34 cellular contexts compared by ENCODE assay signal in the genomic region with DNA sequence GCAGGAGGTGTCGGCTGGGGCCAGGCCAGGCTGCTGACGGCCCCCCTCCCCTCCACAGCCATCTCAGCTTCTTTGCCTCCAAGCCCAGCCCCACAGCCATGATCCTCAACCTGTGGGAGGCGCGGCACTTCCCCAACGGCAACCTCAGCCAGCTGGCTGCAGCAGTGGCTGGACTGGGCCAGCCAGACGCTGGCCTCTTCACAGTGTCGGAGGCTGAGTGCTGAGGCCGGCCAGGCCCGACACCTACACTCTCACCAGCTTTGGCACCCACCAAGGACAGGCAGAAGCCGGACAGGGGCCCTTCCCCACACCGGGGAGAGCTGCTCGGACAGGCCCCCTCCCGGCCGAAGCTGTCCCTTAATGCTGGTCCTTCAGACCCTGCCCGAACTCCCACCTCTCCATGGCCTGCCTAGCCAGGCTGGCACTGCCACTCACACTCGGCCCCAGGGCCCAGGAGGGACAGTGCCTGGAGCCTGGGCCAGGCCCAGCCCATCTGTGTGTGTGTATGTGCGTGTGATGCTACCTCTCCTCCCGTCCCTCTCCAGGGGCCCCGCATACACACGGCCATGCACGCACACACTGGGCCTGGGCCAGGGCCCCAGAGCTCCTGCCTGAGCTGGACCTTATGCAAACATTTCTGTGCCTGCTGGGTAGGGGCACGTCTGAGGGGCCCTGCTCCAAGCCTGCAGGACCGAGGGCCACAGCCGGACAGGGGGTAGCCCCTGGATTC. TPM values are rescaled to one million over a fixed set of nuclear protein-coding genes. Genes with fewer than 3 reads are reported as not detected.
"Had no signal": no experiment of that assay in that cellular context is flagged by ENCODE, and none has a peak within 500 bp of the region (broad histone marks: within the 10 kb centered on the region; RNA-seq: fewer than 3 reads in every experiment).

No MANE protein-coding gene starts in this region.

- H3K9me3 ChIP-seq: esophagus muscularis mucosa, gastroesophageal sphincter, heart right ventricle, mucosa of descending colon, ovary, psoas muscle, sigmoid colon, testis, tibial artery had no signal

- ATAC-seq: foreskin keratinocyte; gastroesophageal sphincter; left colon; mucosa of descending colon; natural killer cell treated with Interleukin-12 subunit alpha and Interleukin-12 subunit beta and Interleukin-15 and Interleukin-18, amount 100 ng/mL, for 72 hours; psoas muscle; right cardiac atrium; stimulated activated effector memory CD8-positive, alpha-beta T cell treated with anti-CD3 and anti-CD28 coated beads, Interleukin-12 subunit alpha, Interleukin-12 subunit beta, amount 100 ng/mL, for 72 hours had no signal

- H3K4me1 ChIP-seq: esophagus muscularis mucosa, foreskin keratinocyte, gastroesophageal sphincter, psoas muscle, sigmoid colon, testis, tibial artery had no signal

- H3K27ac ChIP-seq: coronary artery, esophagus muscularis mucosa, foreskin keratinocyte, gastroesophageal sphincter, heart right ventricle, ovary, psoas muscle, sigmoid colon, testis, tibial artery had no signal

- FAIRE-seq: endothelial cell of umbilical vein, islet of Langerhans had no signal

- H3K36me3 ChIP-seq: esophagus muscularis mucosa, gastroesophageal sphincter, ovary, sigmoid colon, tibial artery had no signal

- H3K27me3 ChIP-seq: ovary, testis had no signal

- H3K27ac Mint-ChIP-seq: memory B cell; mesothelial cell of epicardium; naive B cell; natural killer cell treated with Interleukin-12 subunit alpha and Interleukin-12 subunit beta and Interleukin-15 and Interleukin-18, amount 100 ng/mL, for 72 hours; stimulated activated effector memory CD8-positive, alpha-beta T cell treated with anti-CD3 and anti-CD28 coated beads, Interleukin-12 subunit alpha, Interleukin-12 subunit beta, amount 100 ng/mL, for 72 hours; type B pancreatic cell had no signal

- DNase-seq: dermis blood vessel endothelial cell; effector memory CD4-positive, alpha-beta T cell; foreskin keratinocyte; glutamatergic neuron; heart right ventricle; hippocampal formation; left colon; mucosa of descending colon; naive B cell; nucleus accumbens; ovary; sigmoid colon; stimulated activated CD4-positive, alpha-beta T cell treated with anti-CD3 and anti-CD28 coated beads, Interleukin-2, amount 100 ng/mL, for 24 hours; stimulated activated CD4-positive, alpha-beta T cell treated with anti-CD3 and anti-CD28 coated beads, Interleukin-4, amount 100 ng/mL, for 24 hours; stimulated activated naive CD4-positive, alpha-beta T cell treated with Interleukin-2 at 50 U/mL for 16 hours; substantia nigra; testis; tibial artery had no signal

- H3K9me3 Mint-ChIP-seq: memory B cell; mesothelial cell of epicardium; naive B cell; natural killer cell treated with Interleukin-12 subunit alpha and Interleukin-12 subunit beta and Interleukin-15 and Interleukin-18, amount 100 ng/mL, for 72 hours; neural crest cell; stimulated activated effector memory CD8-positive, alpha-beta T cell treated with anti-CD3 and anti-CD28 coated beads, Interleukin-12 subunit alpha, Interleukin-12 subunit beta, amount 100 ng/mL, for 72 hours; type B pancreatic cell had no signal

- H3K36me3 Mint-ChIP-seq: memory B cell; mesothelial cell of epicardium; natural killer cell treated with Interleukin-12 subunit alpha and Interleukin-12 subunit beta and Interleukin-15 and Interleukin-18, amount 100 ng/mL, for 72 hours; type B pancreatic cell had no signal

- H3K4me3 Mint-ChIP-seq: memory B cell; mesothelial cell of epicardium; naive B cell; natural killer cell treated with Interleukin-12 subunit alpha and Interleukin-12 subunit beta and Interleukin-15 and Interleukin-18, amount 100 ng/mL, for 72 hours; neural crest cell; stimulated activated effector memory CD8-positive, alpha-beta T cell treated with anti-CD3 and anti-CD28 coated beads, Interleukin-12 subunit alpha, Interleukin-12 subunit beta, amount 100 ng/mL, for 72 hours; type B pancreatic cell had no signal

- H3K4me1 Mint-ChIP-seq: memory B cell, mesothelial cell of epicardium had no signal

- H3K4me3 ChIP-seq: coronary artery, esophagus muscularis mucosa, gastroesophageal sphincter, heart right ventricle, lung, mucosa of descending colon, ovary, psoas muscle, sigmoid colon, testis, tibial artery had no signal

RNA-seq across cellular contexts. Expression of gene HK3, which starts 19.3 kb away (rescaled TPM):
- total RNA-seq: dermis blood vessel endothelial cell, endothelial cell of umbilical vein, epithelial cell of proximal tubule, fibroblast of lung, foreskin keratinocyte, neural crest cell had no signal
- polyA plus RNA-seq: endothelial cell of umbilical vein, fibroblast of lung, foreskin keratinocyte had no signal
